Comparison of ENCODE assay signal across 17 cellular contexts in the genomic region with DNA sequence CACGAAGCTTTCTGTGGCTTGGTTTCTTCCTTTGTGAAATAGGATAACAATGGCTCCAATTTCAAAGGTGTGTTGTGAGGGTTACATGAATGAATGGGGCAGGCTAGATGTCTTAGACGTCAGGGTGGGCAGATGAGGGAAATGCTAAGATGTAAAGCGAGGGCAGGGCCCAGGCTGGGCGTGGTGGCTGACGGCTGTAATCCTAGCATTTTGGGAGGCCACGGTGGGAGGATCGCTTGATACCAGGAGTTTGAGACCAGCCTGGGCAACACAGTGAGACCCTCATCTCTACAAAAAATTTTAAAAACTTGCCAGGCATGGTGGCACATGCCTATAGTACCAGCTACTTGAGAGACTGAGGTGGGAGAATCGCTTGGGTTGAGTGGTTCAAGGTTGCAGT.
DNase-seq lines count a peak whose midpoint lies in the region; ATAC-seq and TF ChIP-seq lines count a peak whose summit lies in the region.
"Had no signal": no experiment of that assay in that cellular context is flagged by ENCODE, and none has a peak within 500 bp of the region (broad histone marks: within the 10 kb centered on the region; RNA-seq: fewer than 3 reads in every experiment).

No MANE protein-coding gene starts in this region.

- H3K36me3 Mint-ChIP-seq in WTC11 (peaks cover 22% of the 10 kb centered on the region), nephron progenitor cell (ENCODE audit: low read depth) (peaks cover 24% of the 10 kb centered on the region), progenitor cell of endocrine pancreas (ENCODE audit: insufficient read depth) (peaks cover 33% of the 10 kb centered on the region)
- H3K36me3 Mint-ChIP-seq in CD8-positive, alpha-beta memory T cell: no peaks in the 10 kb centered on the region

- no peak for TF ChIP-seq POLR2A in esophagus muscularis mucosa (IDR thresholded peaks at IDR 0.05; ENCODE audit: low read depth)
- TF ChIP-seq POLR2A in body of pancreas (IDR thresholded peaks at IDR 0.05): no peak

- H3K27me3 ChIP-seq in esophagus muscularis mucosa (no peaks in the 10 kb centered on the region), body of pancreas (no peaks in the 10 kb centered on the region)
- no peaks in the 10 kb centered on the region for H3K27me3 ChIP-seq in CD8-positive, alpha-beta memory T cell (ENCODE audit: insufficient read depth, low read length, poor library complexity, severe bottlenecking)

- POLR2A ChIA-PET in WTC11 (lab: Charles Lee): no interaction called here
- POLR2A ChIA-PET in CD8-positive, alpha-beta memory T cell (lab: Charles Lee): no interaction called here

- H3K4me3 ChIP-seq in esophagus muscularis mucosa: no peak overlapping the region
- no peak overlapping the region for H3K4me3 ChIP-seq in body of pancreas
- H3K4me3 ChIP-seq in CD8-positive, alpha-beta memory T cell (ENCODE audit: low read length): no peak overlapping the region
- H3K4me3 ChIP-seq: GM23338, K562 had no signal

- H3K36me3 ChIP-seq in esophagus muscularis mucosa (no peaks in the 10 kb centered on the region), body of pancreas (replicated peaks in 1 of 2; ENCODE audit: insufficient read depth in 1 of 2, low read depth in 2 of 2) (no peaks in the 10 kb centered on the region)
- no peaks in the 10 kb centered on the region for H3K36me3 ChIP-seq in CD8-positive, alpha-beta memory T cell (ENCODE audit: insufficient read depth, low read length)

- H3K27ac ChIP-seq in esophagus muscularis mucosa (replicated peaks in 1 of 4) (no peak overlapping the region), body of pancreas (no peak overlapping the region)
- no peak overlapping the region for H3K27ac ChIP-seq in CD8-positive, alpha-beta memory T cell (ENCODE audit: low read depth, low read length)
- H3K27ac ChIP-seq: C4-2B had no signal

- H3K9me3 ChIP-seq in esophagus muscularis mucosa: no peaks in the 10 kb centered on the region
- no peaks in the 10 kb centered on the region for H3K9me3 ChIP-seq in body of pancreas
- no peaks in the 10 kb centered on the region for H3K9me3 ChIP-seq in CD8-positive, alpha-beta memory T cell (ENCODE audit: low read length)

- H3K4me3 Mint-ChIP-seq in WTC11: no peak overlapping the region
- no peak overlapping the region for H3K4me3 Mint-ChIP-seq in nephron progenitor cell
- H3K4me3 Mint-ChIP-seq in progenitor cell of endocrine pancreas (ENCODE audit: low read depth): no peak overlapping the region
- no peak overlapping the region for H3K4me3 Mint-ChIP-seq in CD8-positive, alpha-beta memory T cell
- H3K4me3 Mint-ChIP-seq: CD4-positive, alpha-beta T cell; GM23338; HFFc6 had no signal

- intact Hi-C loops in esophagus muscularis mucosa (cut with DNase I): no loop called here
- intact Hi-C loops in body of pancreas (cut with DNase I): no loop called here

- H3K27ac Mint-ChIP-seq in WTC11 (no peak overlapping the region), nephron progenitor cell (peak overlapping the region; percentile 44), progenitor cell of endocrine pancreas (peak overlapping the region; percentile 48)
- H3K27ac Mint-ChIP-seq in CD8-positive, alpha-beta memory T cell: no peak overlapping the region
- H3K27ac Mint-ChIP-seq: CD4-positive, alpha-beta T cell; GM23338; HFFc6 had no signal

- no peaks in the 10 kb centered on the region for H3K4me1 ChIP-seq in esophagus muscularis mucosa
- H3K4me1 ChIP-seq in body of pancreas: no peaks in the 10 kb centered on the region
- no peaks in the 10 kb centered on the region for H3K4me1 ChIP-seq in CD8-positive, alpha-beta memory T cell (ENCODE audit: insufficient read depth, low read length)

- TF ChIP-seq EP300 in esophagus muscularis mucosa (IDR thresholded peaks at IDR 0.05): no peak

- H3K4me1 Mint-ChIP-seq in WTC11 (peaks cover 18% of the 10 kb centered on the region), nephron progenitor cell (peaks cover 44% of the 10 kb centered on the region), progenitor cell of endocrine pancreas (ENCODE audit: low read depth) (peaks cover 7% of the 10 kb centered on the region)
- H3K4me1 Mint-ChIP-seq in CD8-positive, alpha-beta memory T cell: no peaks in the 10 kb centered on the region

- peaks cover 17% of the 10 kb centered on the region for H3K9me3 Mint-ChIP-seq in WTC11
- H3K9me3 Mint-ChIP-seq in nephron progenitor cell: peaks cover 16% of the 10 kb centered on the region
- H3K9me3 Mint-ChIP-seq in progenitor cell of endocrine pancreas (ENCODE audit: low read depth): peaks cover 2% of the 10 kb centered on the region
- H3K9me3 Mint-ChIP-seq in CD8-positive, alpha-beta memory T cell: peaks cover 0 to 6% (median 0%) of the 10 kb centered on the region in 5 donors
- H3K9me3 Mint-ChIP-seq: CD4-positive, alpha-beta T cell had no signal

- no peak for ATAC-seq in WTC11
- no peak for ATAC-seq in body of pancreas
- ATAC-seq in HG03378 (IDR thresholded peaks at IDR 0.05; ENCODE audit: unreplicated experiment): no peak
- ATAC-seq: HCT116, K562 had no signal

- CTCF ChIA-PET in WTC11 (lab: Charles Lee): interaction anchor here (1.0 kb wide), 1 partner anchor 151 kb away, joined by 3 read pairs; no protein-coding TSS in a partner anchor
- CTCF ChIA-PET in CD8-positive, alpha-beta memory T cell (lab: Charles Lee): no interaction called here

- DNase-seq in WTC11 (ENCODE audit: low spot score) (no peak), esophagus muscularis mucosa (ENCODE audit: extremely low spot score) (peak; percentile 84), nephron progenitor cell (no peak), progenitor cell of endocrine pancreas (ENCODE audit: low spot score, unreplicated experiment) (no peak), body of pancreas (no peak), DMS114 treated with DMSO at 0.1 percent for 48 hours (lab: John Stamatoyannopoulos, UW; ENCODE audit: unreplicated experiment) (no peak)
- DNase-seq in CD8-positive, alpha-beta memory T cell: no peak
- DNase-seq: ACHN; CD4-positive, alpha-beta T cell; DMS 273 treated with DMSO at 0.1 percent for 48 hours; HFFc6; IMR-90 had no signal

- H3K27me3 Mint-ChIP-seq in WTC11 (ENCODE audit: low read depth): no peaks in the 10 kb centered on the region; the same call in 1 of the 2 replicates
- H3K27me3 Mint-ChIP-seq in nephron progenitor cell (ENCODE audit: low read depth, poor library complexity): peaks cover 5% of the 10 kb centered on the region
- no peaks in the 10 kb centered on the region for H3K27me3 Mint-ChIP-seq in progenitor cell of endocrine pancreas
- H3K27me3 Mint-ChIP-seq in CD8-positive, alpha-beta memory T cell: peaks cover 4 to 5% of the 10 kb centered on the region in 2 donors
- H3K27me3 Mint-ChIP-seq: CD4-positive, alpha-beta T cell had no signal

- no peak for TF ChIP-seq CTCF in WTC11 (IDR thresholded peaks at IDR 0.05)
- no peak for TF ChIP-seq CTCF in esophagus muscularis mucosa (IDR thresholded peaks at IDR 0.05)
- no peak for TF ChIP-seq CTCF in nephron progenitor cell (IDR thresholded peaks at IDR 0.05)
- no peak for TF ChIP-seq CTCF in progenitor cell of endocrine pancreas (IDR thresholded peaks at IDR 0.05; ENCODE audit: unreplicated experiment)
- TF ChIP-seq CTCF in body of pancreas (IDR thresholded peaks at IDR 0.05): no peak

- 89% methylated on average over 8 of the region's 8 CpGs for WGBS in esophagus muscularis mucosa
- WGBS in body of pancreas, 2 donors: 87 to 93% methylated on average over 8 of the region's 8 CpGs

TF ChIP-seq in WTC11, 78 proteins besides CTCF, POLR2A, EP300 and RAD21:
- no peak for TF ChIP-seq TCF7 (CRISPR knock-in tag; IDR thresholded peaks at IDR 0.05; ENCODE audit: low read depth)
- peak; percentile 90 for TF ChIP-seq ZNF121 (CRISPR knock-in tag; IDR thresholded peaks at IDR 0.05)

Comparison
In these comparisons a context has a peak if more than half of its experiments do, and no peak if none do; other contexts are left out.
1. H3K27ac Mint-ChIP-seq: peak in nephron progenitor cell (single experiment) and progenitor cell of endocrine pancreas (single experiment); none in WTC11 (single experiment) and CD8-positive, alpha-beta memory T cell (0 of 8).